In the genomic region with DNA sequence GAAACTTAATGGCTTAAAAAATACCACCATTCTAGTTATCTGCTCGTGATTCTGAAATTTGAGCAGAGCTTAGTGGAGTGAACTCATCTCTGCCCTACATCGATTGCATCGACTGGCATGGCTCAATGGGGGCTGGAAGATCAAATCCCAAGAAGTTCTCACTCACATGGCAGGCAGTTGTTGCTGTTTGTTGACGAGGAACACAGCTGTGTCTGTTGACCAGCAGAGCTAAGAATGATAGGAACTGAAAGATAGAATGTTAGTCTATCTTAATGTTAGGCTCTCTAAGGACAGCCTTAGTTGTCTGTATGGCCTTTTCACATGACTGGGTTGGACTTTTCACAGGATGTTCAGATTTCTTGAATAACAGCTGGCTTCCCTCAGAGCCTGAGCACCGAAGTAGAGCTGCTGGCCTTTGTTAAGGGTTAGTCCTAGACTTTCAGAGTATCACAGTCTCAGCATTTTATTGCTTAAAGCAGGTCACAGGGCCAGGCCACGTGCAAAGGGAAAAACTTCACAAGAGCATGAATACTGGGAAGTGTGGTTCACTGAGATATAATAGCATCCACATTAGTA, we compare ENCODE assay signal across 20 cellular contexts. TPM values are rescaled to one million over a fixed set of nuclear protein-coding genes. Genes with fewer than 3 reads are reported as not detected.
DNase-seq lines count a peak whose midpoint lies in the region; ATAC-seq, FAIRE-seq and TF ChIP-seq lines count a peak whose summit lies in the region.
"Had no signal": no experiment of that assay in that cellular context is flagged by ENCODE, and none has a peak within 500 bp of the region (broad histone marks: within the 10 kb centered on the region; RNA-seq: fewer than 3 reads in every experiment).

No MANE protein-coding gene starts in this region.

- H2AFZ ChIP-seq in HepG2 (ENCODE audit: low read length) (no peak overlapping the region), MM.1S (ENCODE audit: low read length) (no peak overlapping the region)

- ATAC-seq in HepG2 (no peak), HG02852 (IDR thresholded peaks at IDR 0.05; ENCODE audit: unreplicated experiment) (peak; percentile 44), psoas muscle (no peak)
- ATAC-seq: left colon, natural killer cell had no signal

- H3K9me2 ChIP-seq in MM.1S (replicated peaks; ENCODE audit: insufficient read depth, low read length), result no peaks in the 10 kb centered on the region

- no TSS peak for BruUV-seq in HepG2 (replicated peaks; lab: Mats Ljungman, UMichigan)

- H3K27me3 ChIP-seq in liver (ENCODE audit: control insufficient read depth in 4 of 4, insufficient read depth in 4 of 4, low read length in 3 of 4) (no peaks in the 10 kb centered on the region), HepG2 (ENCODE audit: control insufficient read depth in 1 of 2, insufficient read depth in 2 of 2, low read length in 2 of 2) (no peaks in the 10 kb centered on the region), MM.1S (replicated peaks; ENCODE audit: insufficient read depth, low read length) (no peaks in the 10 kb centered on the region), psoas muscle (ENCODE audit: insufficient read depth in 3 of 3, low read length in 2 of 3) (no peaks in the 10 kb centered on the region)
- H3K27me3 ChIP-seq: thyroid gland had no signal

- DNase-seq in HepG2 (ENCODE audit: low spot score) (no peak), MM.1S (peak; percentile 19), psoas muscle (no peak), AML-193 (lab: John Stamatoyannopoulos, UW) (no peak), substantia nigra (lab: John Stamatoyannopoulos, UW) (no peak)
- no peak for DNase-seq in activated CD4-positive, alpha-beta T cell treated with anti-CD3 and anti-CD28 coated beads, Interleukin-2, amount 50 U/mL, for 4 hours
- DNase-seq: activated CD4-positive, alpha-beta T cell treated with anti-CD3 and anti-CD28 coated beads for 1 hour; activated T-cell treated with anti-CD3 and anti-CD28 coated beads, Interleukin-2, amount 50 U/mL, for 72 hours; Calu3; endodermal cell; left colon; natural killer cell had no signal

- TF ChIP-seq RAD21 in liver (IDR thresholded peaks at IDR 0.05) (no peak), HepG2 (CRISPR knock-in tag; IDR thresholded peaks at IDR 0.05) (no peak)

- no peak for TF ChIP-seq EP300 in HepG2 (IDR thresholded peaks at IDR 0.05; ENCODE audit: low read depth in 2 of 2, low read length in 2 of 2)
- TF ChIP-seq EP300 in HepG2 (CRISPR knock-in tag; IDR thresholded peaks at IDR 0.05; ENCODE audit: borderline replicate concordance), result no peak

- FAIRE-seq in HepG2 (lab: Jason Lieb, UNC), result no peak
- FAIRE-seq: A204.1 had no signal

- H3K4me1 ChIP-seq in liver (ENCODE audit: control insufficient read depth in 4 of 4, insufficient read depth in 4 of 4, low read length in 3 of 4) (no peaks in the 10 kb centered on the region), HepG2 (ENCODE audit: insufficient read depth, low read length) (no peaks in the 10 kb centered on the region), MM.1S (ENCODE audit: low read length) (0 out of 2 replicates have a peak, but pooled peaks cover 7% of the 10 kb centered on the region), psoas muscle (no peaks in the 10 kb centered on the region)

- POLR2A ChIA-PET in HepG2 (lab: Yijun Ruan, JAX), result no interaction called here

- no peak overlapping the region for H3K9ac ChIP-seq in liver (ENCODE audit: low read depth in 1 of 2, low read length in 2 of 2)
- no peak overlapping the region for H3K9ac ChIP-seq in HepG2 (ENCODE audit: insufficient read depth, low read depth, low read length)
- no peak overlapping the region for H3K9ac ChIP-seq in MM.1S (ENCODE audit: low read length)

- H3K27ac ChIP-seq in liver (ENCODE audit: low read depth in 1 of 2, low read length in 2 of 2), result no peak overlapping the region
- H3K27ac ChIP-seq in HepG2 (ENCODE audit: extremely low read length, insufficient read depth, low read length), result no peak overlapping the region
- H3K27ac ChIP-seq in MM.1S (ENCODE audit: low read length), result peak overlapping the region; percentile 7; the same call in 1 of the 2 replicates
- H3K27ac ChIP-seq in psoas muscle, result no peak overlapping the region
- no peak overlapping the region for H3K27ac ChIP-seq in substantia nigra (ENCODE audit: low read depth, low read length, poor library complexity, severe bottlenecking)
- H3K27ac ChIP-seq: thyroid gland had no signal

- WGBS in liver, result 56% methylated on average over 6 of the region's 6 CpGs
- WGBS in HepG2 (ENCODE audit: low lambda C conversion rate), result 2% methylated on average over 6 of the region's 6 CpGs
- WGBS in psoas muscle, 3 donors, result 19 to 34% (median 21%) methylated on average over 6 of the region's 6 CpGs

- intact Hi-C loops in HepG2 (cut with micrococcal nuclease; ENCODE audit: unreplicated experiment), result no loop called here
- intact Hi-C loops in psoas muscle (cut with DNase I), result no loop called here

- no peaks in the 10 kb centered on the region for H4K20me1 ChIP-seq in HepG2 (ENCODE audit: insufficient read depth, low read length)
- no peaks in the 10 kb centered on the region for H4K20me1 ChIP-seq in MM.1S (ENCODE audit: insufficient read depth, low read length)

- TF ChIP-seq POLR2A in HepG2 (IDR thresholded peaks at IDR 0.05; ENCODE audit: insufficient read depth in 1 of 2, low read depth in 2 of 2, low read length in 2 of 2), result no peak

- H3K79me2 ChIP-seq in HepG2 (ENCODE audit: insufficient read depth, low read length), result no peaks in the 10 kb centered on the region
- no peaks in the 10 kb centered on the region for H3K79me2 ChIP-seq in MM.1S (ENCODE audit: low read length)

- H3K9me3 ChIP-seq in liver (ENCODE audit: control insufficient read depth in 4 of 4, low read length in 3 of 4) (peaks cover 0 to 2% (median 0%) of the 10 kb centered on the region in 4 donors), HepG2 (ENCODE audit: low read length) (no peaks in the 10 kb centered on the region), MM.1S (replicated peaks; ENCODE audit: insufficient read depth, low read length) (no peaks in the 10 kb centered on the region), psoas muscle (peaks cover 2% of the 10 kb centered on the region)
- H3K9me3 ChIP-seq: thyroid gland had no signal

- no peak overlapping the region for H3K4me2 ChIP-seq in HepG2 (ENCODE audit: low read depth, low read length)
- H3K4me2 ChIP-seq in MM.1S (ENCODE audit: low read depth, low read length), result no peak overlapping the region

- no peak for TF ChIP-seq CTCF in liver (IDR thresholded peaks at IDR 0.05; ENCODE audit: low read depth, low read length, missing input control)
- no peak for TF ChIP-seq CTCF in HepG2 (CRISPR knock-in tag; IDR thresholded peaks at IDR 0.05)
- TF ChIP-seq CTCF in MM.1S (IDR thresholded peaks at IDR 0.05; ENCODE audit: low read length), result no peak
- TF ChIP-seq CTCF in psoas muscle (IDR thresholded peaks at IDR 0.05), result no peak

- no peaks in the 10 kb centered on the region for H3K36me3 ChIP-seq in liver (ENCODE audit: control insufficient read depth in 4 of 4, insufficient read depth in 3 of 4, low read depth in 1 of 4, low read length in 3 of 4)
- H3K36me3 ChIP-seq in HepG2 (replicated peaks in 1 of 2; ENCODE audit: control insufficient read depth in 1 of 2, insufficient read depth in 2 of 2, low read length in 2 of 2), result no peaks in the 10 kb centered on the region
- H3K36me3 ChIP-seq in MM.1S (replicated peaks; ENCODE audit: insufficient read depth, low read length), result no peaks in the 10 kb centered on the region
- no peaks in the 10 kb centered on the region for H3K36me3 ChIP-seq in psoas muscle (ENCODE audit: insufficient read depth in 1 of 2, low read depth in 1 of 2)
- H3K36me3 ChIP-seq: thyroid gland had no signal

- H3F3A ChIP-seq in MM.1S (ENCODE audit: insufficient read depth, low read length), result no peaks in the 10 kb centered on the region

- no peak overlapping the region for H3K4me3 ChIP-seq in liver (ENCODE audit: low read depth in 1 of 3, low read length in 3 of 3)
- no peak overlapping the region for H3K4me3 ChIP-seq in HepG2 (replicated peaks in 1 of 3; ENCODE audit: insufficient read depth in 1 of 3, low read depth in 2 of 3, low read length in 3 of 3)
- no peak overlapping the region for H3K4me3 ChIP-seq in MM.1S (ENCODE audit: low read length)
- H3K4me3 ChIP-seq in psoas muscle, result no peak overlapping the region
- H3K4me3 ChIP-seq: thyroid gland had no signal

- in situ Hi-C loops in HepG2 (cut with HindIII; ENCODE audit: extremely low pct_ligation_motif_present, low pct_unique_long_range_greater_than_20kb), result no loop called here

- CTCF ChIA-PET in HepG2 (lab: Yijun Ruan, JAX; ENCODE audit: low intra/inter-chr PET ratio, low total read pairs), result no interaction called here

TF ChIP-seq in liver, 16 proteins besides CTCF, POLR2A, EP300 and RAD21 (continues in another document):
- TF ChIP-seq FOXA2 (IDR thresholded peaks at IDR 0.05) (no peak), HNF4A (conservative IDR thresholded peaks at IDR 0.05) (no peak), SP1 (IDR thresholded peaks at IDR 0.05) (peak; percentile 11)

RNA-seq across cellular contexts. Expression of a gene that starts 31.6 kb away (rescaled TPM):
- total RNA-seq in liver (not detected), HepG2 (2016; rRNA removed; fragmentation: Illumina TruSeq; extraction: Trizol) (not detected in 2 replicates), psoas muscle (not detected)
- polyA plus RNA-seq in liver (under 1 TPM in 1 of 2 donors, not detected in 1; 0.21 TPM), HepG2 (2011; rRNA removed) (0.12 TPM in 1 of 2 replicates, not detected in the other), psoas muscle (not detected)
- total RNA-seq in HepG2 (2016; cell fraction: cytosol; rRNA removed; fragmentation: Illumina TruSeq; extraction: Trizol; ENCODE audit: low read depth), result not detected in 2 replicates
- not detected in 2 replicates for total RNA-seq in HepG2 (2016; cell fraction: insoluble cytoplasmic fraction; rRNA removed; fragmentation: Illumina TruSeq; extraction: Trizol)
- total RNA-seq in HepG2 (2016; cell fraction: membrane; rRNA removed; fragmentation: Illumina TruSeq; extraction: Trizol), result not detected in 2 replicates
- total RNA-seq in HepG2 (2016; cell fraction: nucleus; rRNA removed; fragmentation: Illumina TruSeq; extraction: Trizol), result not detected in 2 replicates
- polyA plus RNA-seq in HepG2 (2011; cell fraction: cytosol; rRNA removed), result 0.12 TPM in 1 of 2 replicates, not detected in the other
- polyA plus RNA-seq in HepG2 (2011; cell fraction: nucleus; rRNA removed), result not detected in 2 replicates
- polyA plus RNA-seq in HepG2 (2012), result not detected in 2 replicates
- not detected in 2 replicates for polyA plus RNA-seq in HepG2 (2016; cell fraction: cytosol; fragmentation: Illumina TruSeq; extraction: Trizol; ENCODE audit: low read depth)
- 0.34 TPM in 1 of 2 replicates, not detected in the other for polyA plus RNA-seq in HepG2 (2016; cell fraction: insoluble cytoplasmic fraction; fragmentation: Illumina TruSeq; extraction: Trizol; ENCODE audit: low read depth)
- not detected in 2 replicates for polyA plus RNA-seq in HepG2 (2016; cell fraction: membrane; fragmentation: Illumina TruSeq; extraction: Trizol; ENCODE audit: low read depth)
- polyA plus RNA-seq in HepG2 (2016; cell fraction: nucleus; fragmentation: Illumina TruSeq; extraction: Trizol; ENCODE audit: insufficient read depth, low read depth), result not detected in 2 replicates
- not detected in 2 replicates for polyA minus RNA-seq in HepG2 (2011; rRNA and poly(A)+ RNA removed; ENCODE audit: low replicate concordance)
- not detected in 2 replicates for polyA minus RNA-seq in HepG2 (2011; cell fraction: cytosol; rRNA and poly(A)+ RNA removed)
- polyA minus RNA-seq in HepG2 (2011; cell fraction: nucleus; rRNA and poly(A)+ RNA removed), result not detected in 2 replicates
- total RNA-seq: activated T-cell treated with anti-CD3 and anti-CD28 coated beads, Interleukin-2, amount 50 U/mL, for 72 hours; Calu3; endodermal cell; glomerular endothelial cell; left colon; M059J; natural killer cell; OCI-LY7; skeletal muscle tissue; thyroid gland had no signal
